1 cellular context compared by ENCODE assay signal in genomic region chr3:142999881-143000280, GRCh38.
TF ChIP-seq lines count a peak whose summit lies in the region.

No MANE protein-coding gene starts in this region.

TF ChIP-seq in GM12878, 131 proteins besides CTCF, POLR2A, EP300 and RAD21:
- TF ChIP-seq GATAD2B (conservative IDR thresholded peaks at IDR 0.05; ENCODE audit: low read depth): no peak
- no peak for TF ChIP-seq MTA2 (IDR thresholded peaks at IDR 0.05; ENCODE audit: low read depth)
- no peak for TF ChIP-seq MYC (IDR thresholded peaks at IDR 0.05; ENCODE audit: insufficient read depth, insufficient read length, insufficient replicate concordance, low read length, severe bottlenecking)
- TF ChIP-seq GABPA (IDR thresholded peaks at IDR 0.05; ENCODE audit: low read depth): no peak
- no peak for TF ChIP-seq SREBF2 (IDR thresholded peaks at IDR 0.05; ENCODE audit: low read length)
- TF ChIP-seq EZH2 (IDR thresholded peaks at IDR 0.05; ENCODE audit: borderline replicate concordance, control insufficient read depth, low read depth, low read length): no peak
- TF ChIP-seq JUND (IDR thresholded peaks at IDR 0.05; ENCODE audit: low read depth, low read length): no peak
